In genomic region chr12:130856088-130856487, GRCh38 we compare ENCODE assay signal across 6 cellular contexts.
"Had no signal": no experiment of that assay in that cellular context is flagged by ENCODE, and none has a peak within 500 bp of the region (broad histone marks: within the 10 kb centered on the region; RNA-seq: fewer than 3 reads in every experiment).

No MANE protein-coding gene starts in this region.

- FAIRE-seq: HepG2, HTR-8/SVneo had no signal

- H3K9ac ChIP-seq: KMS-11 had no signal

- H3K4me2 ChIP-seq: KMS-11 had no signal

- H3K27ac ChIP-seq: HL-60, KMS-11 had no signal

- DNase-seq: IMR-90, KG1 had no signal

- ATAC-seq: HepG2 had no signal
